Comparison of ENCODE assay signal across 1 cellular context in genomic region chr2:135052042-135052876, GRCh38.
TF ChIP-seq lines count a peak whose summit lies in the region.

RAB3GAP1 (plus strand) TSS chr2:135052292; CDS start chr2:135052308, 16 bp downstream.

TF ChIP-seq in SK-N-SH, 30 proteins besides CTCF, POLR2A, EP300 and RAD21 (continued from another document):
- TF ChIP-seq REST (IDR thresholded peaks at IDR 0.05; ENCODE audit: low read depth, low read length), result no peak
- no peak; the same call in 1 of the 2 replicates for TF ChIP-seq MEF2A (IDR thresholded peaks at IDR 0.05; ENCODE audit: borderline replicate concordance, low read depth)
- no peak for TF ChIP-seq SMC3 (IDR thresholded peaks at IDR 0.05; ENCODE audit: low read depth, low read length)
- TF ChIP-seq GABPA (IDR thresholded peaks at IDR 0.05; ENCODE audit: low read depth), result no peak
- peak; percentile 95 for TF ChIP-seq POLR2AphosphoS5 (IDR thresholded peaks at IDR 0.05; ENCODE audit: low read depth, low read length)
- TF ChIP-seq CHD2 (IDR thresholded peaks at IDR 0.05; ENCODE audit: low read length, partially characterized antibody), result peak; percentile 33
- no peak; the same call in 1 of the 2 replicates for TF ChIP-seq SIN3A (IDR thresholded peaks at IDR 0.05; ENCODE audit: borderline replicate concordance, low read depth, low read length)
- TF ChIP-seq PBX3 (IDR thresholded peaks at IDR 0.05), result no peak
- TF ChIP-seq MAX (IDR thresholded peaks at IDR 0.05; ENCODE audit: low read depth), result no peak; the same call in 1 of the 2 replicates
